In the genomic region with DNA sequence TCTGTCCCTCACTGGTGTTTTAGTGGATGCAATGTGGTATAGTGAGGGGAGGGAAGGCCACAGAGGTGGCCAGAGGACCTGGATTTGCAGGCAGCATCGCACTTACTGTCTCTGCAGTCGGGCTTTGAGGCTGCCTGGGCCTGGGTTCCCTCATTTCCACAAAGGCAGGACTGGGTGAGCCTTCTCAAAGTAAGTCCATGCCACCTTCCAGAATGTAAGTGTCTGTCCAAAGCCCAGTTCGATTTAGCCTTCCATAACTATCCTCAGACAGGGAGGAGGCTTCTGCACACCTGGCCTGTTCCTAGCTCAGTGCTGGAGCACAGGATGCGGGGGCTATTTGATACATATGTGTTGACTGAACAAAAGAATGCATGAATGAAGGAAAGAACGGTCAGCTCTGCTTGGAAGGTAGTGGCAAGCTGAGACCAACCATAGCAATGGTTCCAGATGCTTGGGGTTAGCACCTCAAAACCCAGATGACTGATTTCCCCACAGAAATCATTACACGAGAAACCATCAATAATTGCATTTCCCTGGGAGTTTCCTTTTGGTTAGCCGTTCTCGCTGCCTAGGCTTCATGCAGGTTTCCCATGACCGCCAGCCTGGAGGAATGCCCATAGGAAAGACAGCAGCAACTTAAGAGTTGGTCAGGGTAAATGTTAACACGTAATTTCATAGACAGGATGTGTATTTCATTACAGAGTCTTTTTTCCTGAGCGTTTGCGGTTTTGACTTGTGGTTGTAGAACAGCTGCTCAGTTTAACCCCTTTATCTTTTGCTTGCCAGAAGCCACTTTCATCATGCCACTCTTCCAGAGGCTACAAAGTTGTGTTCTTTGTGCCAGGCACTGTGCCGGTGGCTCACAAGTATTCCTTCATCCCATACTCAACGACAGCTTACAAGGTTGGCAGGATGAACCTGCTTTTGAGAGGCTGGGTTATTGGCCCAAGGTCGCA, we compare ENCODE assay signal across 8 cellular contexts. TPM values are rescaled to one million over a fixed set of nuclear protein-coding genes. Genes with fewer than 3 reads are reported as not detected.
DNase-seq lines count a peak whose midpoint lies in the region; ATAC-seq and TF ChIP-seq lines count a peak whose summit lies in the region.

No MANE protein-coding gene starts in this region.

- no peaks in the 10 kb centered on the region for H4K20me1 ChIP-seq in KMS-11 (ENCODE audit: insufficient read depth)

- peak overlapping the region; percentile 40; the same call in 1 of the 2 replicates for H3K27ac ChIP-seq in KMS-11

- peaks cover 39% of the 10 kb centered on the region for H3K4me1 ChIP-seq in KMS-11 (ENCODE audit: low read depth, poor library complexity, severe bottlenecking)

- H3K4me3 ChIP-seq in KMS-11 (IDR thresholded peaks at IDR 0.05; ENCODE audit: insufficient read depth, low read depth, low read length): no peak overlapping the region

- H3K36me3 ChIP-seq in KMS-11 (ENCODE audit: insufficient read depth): no peaks in the 10 kb centered on the region

- no peaks in the 10 kb centered on the region for H3K27me3 ChIP-seq in KMS-11 (ENCODE audit: insufficient read depth, low read depth)

- 0 out of 2 replicates have a peak, but pooled peaks cover 5% of the 10 kb centered on the region for H3K79me2 ChIP-seq in KMS-11 (ENCODE audit: insufficient read depth, low read depth)

- no peak overlapping the region for H2AFZ ChIP-seq in KMS-11 (ENCODE audit: low read depth)

- H3K9ac ChIP-seq in KMS-11: peak overlapping the region; percentile 5; the same call in 1 of the 2 replicates

- peak; percentile 36 for DNase-seq in activated CD4-positive, CD25-positive, alpha-beta regulatory T cell treated with anti-CD3 and anti-CD28 coated beads, Interleukin-2, amount 50 U/mL, for 72 hours
- DNase-seq in activated CD4-positive, CD25-positive, alpha-beta regulatory T cell (lab: John Stamatoyannopoulos, UW): no peak
- DNase-seq in activated CD8-positive, alpha-beta memory T cell treated with anti-CD3 and anti-CD28 coated beads, Interleukin-2, amount 50 U/mL, for 48 hours: peak; percentile 71
- DNase-seq in mesenteric fat pad (ENCODE audit: low spot score) (peak; percentile 51), kidney tubule cell (ENCODE audit: low spot score) (no peak)

- peak overlapping the region; percentile 82 for H3K4me2 ChIP-seq in KMS-11

- ATAC-seq in GM19455 (IDR thresholded peaks at IDR 0.05; ENCODE audit: unreplicated experiment) (no peak), GM21526 (IDR thresholded peaks at IDR 0.05; ENCODE audit: low FRiP score, unreplicated experiment) (no peak)

- no peak for TF ChIP-seq CTCF in KMS-11 (conservative IDR thresholded peaks at IDR 0.05; ENCODE audit: low read depth, low read length)

RNA-seq across cellular contexts. Expression of gene IL17RA, which starts 2.7 kb away (rescaled TPM):
- 38.2 TPM for total RNA-seq in mesenteric fat pad

RNA-seq across cellular contexts. Expression of gene TMEM121B, which starts 33.7 kb away (rescaled TPM):
- 1.0 TPM for total RNA-seq in mesenteric fat pad

Comparison
In these comparisons a context has a peak if more than half of its experiments do, and no peak if none do; other contexts are left out.
1. DNase-seq: peak in activated CD4-positive, CD25-positive, alpha-beta regulatory T cell treated with anti-CD3 and anti-CD28 coated beads, Interleukin-2, amount 50 U/mL, for 72 hours (single experiment), activated CD8-positive, alpha-beta memory T cell treated with anti-CD3 and anti-CD28 coated beads, Interleukin-2, amount 50 U/mL, for 48 hours (single experiment) and mesenteric fat pad (single experiment); none in activated CD4-positive, CD25-positive, alpha-beta regulatory T cell (0 of 4) and kidney tubule cell (single experiment).